In the genomic region with DNA sequence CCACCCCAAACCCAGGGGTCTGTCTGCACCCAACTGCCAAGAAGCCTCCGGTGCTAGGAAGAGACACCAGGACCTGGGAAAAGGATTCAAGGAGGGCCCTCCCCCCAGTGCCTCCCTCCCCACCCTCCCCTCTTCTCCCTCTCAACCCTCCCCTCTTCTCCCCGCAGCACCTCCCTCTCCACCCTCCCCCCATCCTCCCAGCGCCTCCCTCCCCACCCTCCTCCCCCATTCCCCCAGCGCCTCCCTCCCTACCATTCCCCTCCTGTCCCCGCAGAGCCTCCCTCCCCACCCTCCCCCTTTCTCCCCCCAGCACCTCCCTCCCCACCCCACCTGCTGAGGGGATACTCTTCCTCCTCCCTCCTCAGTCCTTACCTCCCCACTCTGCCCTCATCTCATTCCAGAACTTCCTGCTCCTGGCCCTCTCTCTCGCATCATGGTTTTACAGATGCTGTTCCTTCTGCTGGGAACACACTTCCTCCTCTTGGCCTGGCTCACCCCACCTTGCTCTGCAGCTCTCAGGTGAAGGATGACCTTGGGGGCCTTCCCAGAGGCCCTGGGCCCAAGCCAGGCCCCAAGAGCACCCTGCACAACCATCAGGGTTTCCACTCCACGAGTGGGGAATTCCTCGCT, we compare ENCODE assay signal across 13 cellular contexts. TPM values are rescaled to one million over a fixed set of nuclear protein-coding genes. Genes with fewer than 3 reads are reported as not detected.
DNase-seq lines count a peak whose midpoint lies in the region; ATAC-seq, FAIRE-seq and TF ChIP-seq lines count a peak whose summit lies in the region.
"Had no signal": no experiment of that assay in that cellular context is flagged by ENCODE, and none has a peak within 500 bp of the region (broad histone marks: within the 10 kb centered on the region; RNA-seq: fewer than 3 reads in every experiment).

No MANE protein-coding gene starts in this region.

- POLR2A ChIA-PET in HepG2 (lab: Yijun Ruan, JAX) (no interaction called here), PC-9 (lab: Charles Lee; ENCODE audit: unreplicated experiment) (interaction anchor here (0.5 kb wide), 2 partner anchors 34 to 1679 kb away, joined by 3 to 8 read pairs; no protein-coding TSS in a partner anchor)

- CTCF ChIA-PET in HepG2 (lab: Yijun Ruan, JAX; ENCODE audit: low intra/inter-chr PET ratio, low total read pairs): no interaction called here
- CTCF ChIA-PET in PC-9 (lab: Charles Lee): no interaction called here

- peaks cover 1 to 44% (median 23%) of the 10 kb centered on the region in 4 donors for H3K4me1 ChIP-seq in right lobe of liver
- peaks cover 58% of the 10 kb centered on the region for H3K4me1 ChIP-seq in HepG2 (ENCODE audit: insufficient read depth, low read length)
- peaks cover 53% of the 10 kb centered on the region for H3K4me1 ChIP-seq in PC-9 (replicated peaks; ENCODE audit: insufficient read depth)
- peaks cover 59 to 76% of the 10 kb centered on the region in 2 donors for H3K4me1 ChIP-seq in mucosa of rectum (ENCODE audit: control insufficient read depth in 2 of 2, insufficient read depth in 2 of 2, low read length in 2 of 2)

- FAIRE-seq in HepG2 (lab: Jason Lieb, UNC): no peak
- FAIRE-seq: RCC 7860 had no signal

- intact Hi-C loops in right lobe of liver (cut with DNase I) (no loop called here), HepG2 (cut with micrococcal nuclease; ENCODE audit: unreplicated experiment) (no loop called here), PC-9 (cut with micrococcal nuclease; ENCODE audit: unreplicated experiment) (loop anchor here (1.0 to 10.0 kb wide), 3 partner anchors 7 to 562 kb away; no protein-coding TSS in a partner anchor)

- peaks cover 38% of the 10 kb centered on the region for H3F3A ChIP-seq in PC-9 (ENCODE audit: insufficient read depth, low read depth)

- H2AFZ ChIP-seq in HepG2 (ENCODE audit: low read length): no peak overlapping the region
- no peak overlapping the region for H2AFZ ChIP-seq in PC-9

- no TSS peak for BruUV-seq in HepG2 (replicated peaks; lab: Mats Ljungman, UMichigan)
- no TSS peak for BruUV-seq in PC-9 (replicated peaks; lab: Mats Ljungman, UMichigan)

- no peaks in the 10 kb centered on the region for H3K9me2 ChIP-seq in PC-9 (ENCODE audit: insufficient read depth)

- no peak for DNase-seq in right lobe of liver
- DNase-seq in HepG2 (ENCODE audit: low spot score): no peak
- no peak for DNase-seq in PC-9
- DNase-seq in NCI-H524 treated with DMSO at 0.1 percent for 48 hours (lab: John Stamatoyannopoulos, UW): no peak
- no peak for DNase-seq in GM13976 (ENCODE audit: low spot score)
- no peak for DNase-seq in activated CD4-positive, alpha-beta T cell treated with anti-CD3 and anti-CD28 coated beads for 4 hours
- DNase-seq: activated naive CD4-positive, alpha-beta T cell treated with Interleukin-2 at 50 U/mL for 16 hours; nucleus accumbens; stimulated activated naive CD8-positive, alpha-beta T cell treated with anti-CD3 and anti-CD28 coated beads, Interleukin-15, Interleukin-2, amounts not matched to agents 100 U/mL and 50 U/mL, for 24 hours had no signal

- no peak for TF ChIP-seq EP300 in HepG2 (IDR thresholded peaks at IDR 0.05; ENCODE audit: low read depth in 2 of 2, low read length in 2 of 2)
- TF ChIP-seq EP300 in HepG2 (CRISPR knock-in tag; IDR thresholded peaks at IDR 0.05; ENCODE audit: borderline replicate concordance): no peak

- no peak for TF ChIP-seq CTCF in right lobe of liver (IDR thresholded peaks at IDR 0.05)
- TF ChIP-seq CTCF in HepG2 (CRISPR knock-in tag; IDR thresholded peaks at IDR 0.05): no peak
- no peak for TF ChIP-seq CTCF in PC-9 (conservative IDR thresholded peaks at IDR 0.05)
- TF ChIP-seq CTCF in GM13976 (IDR thresholded peaks at IDR 0.05; ENCODE audit: borderline replicate concordance, control extremely low read depth, extremely low read depth, insufficient read depth, missing control alignments): no peak

- H3K4me3 ChIP-seq in right lobe of liver (no peak overlapping the region), HepG2 (replicated peaks in 1 of 3; ENCODE audit: insufficient read depth in 1 of 3, low read depth in 2 of 3, low read length in 3 of 3) (no peak overlapping the region), PC-9 (no peak overlapping the region), mucosa of rectum (ENCODE audit: low read length in 2 of 2) (no peak overlapping the region)

- H3K79me2 ChIP-seq in HepG2 (ENCODE audit: insufficient read depth, low read length) (peaks cover 11% of the 10 kb centered on the region), PC-9 (ENCODE audit: low read depth) (peaks cover 9% of the 10 kb centered on the region)

- no peak for TF ChIP-seq RAD21 in HepG2 (CRISPR knock-in tag; IDR thresholded peaks at IDR 0.05)

- H3K36me3 ChIP-seq in right lobe of liver (no peaks in the 10 kb centered on the region), HepG2 (replicated peaks in 1 of 2; ENCODE audit: control insufficient read depth in 1 of 2, insufficient read depth in 2 of 2, low read length in 2 of 2) (peaks cover 0 to 1% of the 10 kb centered on the region in 2 experiments; a peak in 4 of 5 replicates), PC-9 (ENCODE audit: low read depth) (no peaks in the 10 kb centered on the region), mucosa of rectum (ENCODE audit: control insufficient read depth in 2 of 2, insufficient read depth in 2 of 2, low read length in 2 of 2) (no peaks in the 10 kb centered on the region)

- H3K9me3 ChIP-seq in right lobe of liver: no peaks in the 10 kb centered on the region
- no peaks in the 10 kb centered on the region for H3K9me3 ChIP-seq in HepG2 (ENCODE audit: low read length)
- H3K9me3 ChIP-seq in PC-9 (ENCODE audit: insufficient read depth, low read depth): no peaks in the 10 kb centered on the region
- H3K9me3 ChIP-seq in mucosa of rectum (ENCODE audit: control insufficient read depth in 2 of 2, low read length in 2 of 2): no peaks in the 10 kb centered on the region

- H3K27me3 ChIP-seq in right lobe of liver: no peaks in the 10 kb centered on the region
- no peaks in the 10 kb centered on the region; a peak in 1 of 5 replicates for H3K27me3 ChIP-seq in HepG2 (ENCODE audit: control insufficient read depth in 1 of 2, insufficient read depth in 2 of 2, low read length in 2 of 2)
- H3K27me3 ChIP-seq in PC-9 (ENCODE audit: insufficient read depth, low read depth): no peaks in the 10 kb centered on the region
- H3K27me3 ChIP-seq in mucosa of rectum (ENCODE audit: control insufficient read depth in 2 of 2, insufficient read depth in 2 of 2, low read length in 2 of 2): no peaks in the 10 kb centered on the region

- in situ Hi-C loops in HepG2 (cut with HindIII; ENCODE audit: extremely low pct_ligation_motif_present, low pct_unique_long_range_greater_than_20kb): no loop called here
- in situ Hi-C loops in GM13976 (cut with MboI; ENCODE audit: low sequenced_read_pairs, unreplicated experiment): no loop called here

- ATAC-seq in right lobe of liver (no peak), HepG2 (no peak), HG02678 (IDR thresholded peaks at IDR 0.05; ENCODE audit: unreplicated experiment) (no peak)
- ATAC-seq: stimulated activated naive CD8-positive, alpha-beta T cell treated with anti-CD3 and anti-CD28 coated beads, Interleukin-15, Interleukin-2, amounts not matched to agents 100 U/mL and 50 U/mL, for 24 hours had no signal

- no peaks in the 10 kb centered on the region for H4K20me1 ChIP-seq in HepG2 (ENCODE audit: insufficient read depth, low read length)
- no peaks in the 10 kb centered on the region for H4K20me1 ChIP-seq in PC-9 (ENCODE audit: insufficient read depth)

- TF ChIP-seq POLR2A in right lobe of liver (IDR thresholded peaks at IDR 0.05) (no peak), HepG2 (IDR thresholded peaks at IDR 0.05; ENCODE audit: insufficient read depth in 1 of 2, low read depth in 2 of 2, low read length in 2 of 2) (no peak)

- 48% methylated on average over 6 of the region's 8 CpGs for WGBS in right lobe of liver (ENCODE audit: insufficient coverage, low coverage, low lambda C conversion rate, missing lambda C conversion rate)
- WGBS in HepG2 (ENCODE audit: low lambda C conversion rate): 90% methylated on average over 7 of the region's 8 CpGs

- H3K4me2 ChIP-seq in HepG2 (ENCODE audit: low read depth, low read length): no peak overlapping the region
- H3K4me2 ChIP-seq in PC-9: peak overlapping the region; percentile 42; the same call in 1 of the 2 replicates

- H3K9ac ChIP-seq in HepG2 (ENCODE audit: insufficient read depth, low read depth, low read length) (no peak overlapping the region), mucosa of rectum (ENCODE audit: low read depth in 1 of 2, low read length in 2 of 2) (peak overlapping the region in 1 of 2 donors; percentile 61)

- peak overlapping the region in 2 of 3 donors; percentile 86 to 96 for H3K27ac ChIP-seq in right lobe of liver
- no peak overlapping the region for H3K27ac ChIP-seq in HepG2 (ENCODE audit: extremely low read length, insufficient read depth, low read length)
- no peak overlapping the region for H3K27ac ChIP-seq in PC-9
- H3K27ac ChIP-seq in mucosa of rectum (ENCODE audit: low read depth in 2 of 2, low read length in 2 of 2): peak overlapping the region; percentile 87 to 90

RNA-seq across cellular contexts. Expression of gene NTHL1, which starts 4.9 kb away (rescaled TPM):
- total RNA-seq in right lobe of liver (100 to 1,000 TPM in 1 of 6 experiments, 10 to 100 TPM in 5; 12.0 to 127 (median 42.6) TPM), HepG2 (2016; rRNA removed; fragmentation: Illumina TruSeq; extraction: Trizol) (64.8 and 64.9 TPM in 2 replicates), PC-9 (2021) (47.3 and 66.6 TPM in 2 replicates)
- 24.9 and 26.2 TPM in 2 replicates for total RNA-seq in HepG2 (2016; cell fraction: cytosol; rRNA removed; fragmentation: Illumina TruSeq; extraction: Trizol; ENCODE audit: low read depth)
- total RNA-seq in HepG2 (2016; cell fraction: insoluble cytoplasmic fraction; rRNA removed; fragmentation: Illumina TruSeq; extraction: Trizol): 69.4 and 70.6 TPM in 2 replicates
- 25.2 and 29.9 TPM in 2 replicates for total RNA-seq in HepG2 (2016; cell fraction: membrane; rRNA removed; fragmentation: Illumina TruSeq; extraction: Trizol)
- 22.8 and 26.0 TPM in 2 replicates for total RNA-seq in HepG2 (2016; cell fraction: nucleus; rRNA removed; fragmentation: Illumina TruSeq; extraction: Trizol)
- polyA plus RNA-seq in HepG2 (2011; rRNA removed): 47.5 and 55.6 TPM in 2 replicates
- 63.4 and 112 TPM in 2 replicates for polyA plus RNA-seq in HepG2 (2011; cell fraction: cytosol; rRNA removed)
- 61.1 and 66.7 TPM in 2 replicates for polyA plus RNA-seq in HepG2 (2011; cell fraction: nucleus; rRNA removed)
- 19.7 and 24.2 TPM in 2 replicates for polyA plus RNA-seq in HepG2 (2012)
- 12.4 and 13.2 TPM in 2 replicates for polyA plus RNA-seq in HepG2 (2016; cell fraction: cytosol; fragmentation: Illumina TruSeq; extraction: Trizol; ENCODE audit: low read depth)
- polyA plus RNA-seq in HepG2 (2016; cell fraction: insoluble cytoplasmic fraction; fragmentation: Illumina TruSeq; extraction: Trizol; ENCODE audit: low read depth): 43.0 and 46.2 TPM in 2 replicates
- 15.6 and 17.1 TPM in 2 replicates for polyA plus RNA-seq in HepG2 (2016; cell fraction: membrane; fragmentation: Illumina TruSeq; extraction: Trizol; ENCODE audit: low read depth)
- polyA plus RNA-seq in HepG2 (2016; cell fraction: nucleus; fragmentation: Illumina TruSeq; extraction: Trizol; ENCODE audit: insufficient read depth, low read depth): 42.8 and 44.9 TPM in 2 replicates
- 25.8 and 50.8 TPM in 2 replicates for polyA minus RNA-seq in HepG2 (2011; rRNA and poly(A)+ RNA removed; ENCODE audit: low replicate concordance)
- polyA minus RNA-seq in HepG2 (2011; cell fraction: cytosol; rRNA and poly(A)+ RNA removed): 24.2 and 32.7 TPM in 2 replicates
- polyA minus RNA-seq in HepG2 (2011; cell fraction: nucleus; rRNA and poly(A)+ RNA removed): 9.3 and 11.6 TPM in 2 replicates

RNA-seq across cellular contexts. Expression of gene TSC2, which starts 5.0 kb away (rescaled TPM):
- total RNA-seq in right lobe of liver (100 to 1,000 TPM in 1 of 6 experiments, 10 to 100 TPM in 5; 25.7 to 124 (median 59.4) TPM), HepG2 (2016; rRNA removed; fragmentation: Illumina TruSeq; extraction: Trizol) (10.3 and 19.6 TPM in 2 replicates), PC-9 (2021) (166 and 170 TPM in 2 replicates)
- total RNA-seq in HepG2 (2016; cell fraction: cytosol; rRNA removed; fragmentation: Illumina TruSeq; extraction: Trizol; ENCODE audit: low read depth): 13.6 and 17.2 TPM in 2 replicates
- 7.7 and 19.6 TPM in 2 replicates for total RNA-seq in HepG2 (2016; cell fraction: insoluble cytoplasmic fraction; rRNA removed; fragmentation: Illumina TruSeq; extraction: Trizol)
- 13.2 and 13.3 TPM in 2 replicates for total RNA-seq in HepG2 (2016; cell fraction: membrane; rRNA removed; fragmentation: Illumina TruSeq; extraction: Trizol)
- 21.2 and 34.7 TPM in 2 replicates for total RNA-seq in HepG2 (2016; cell fraction: nucleus; rRNA removed; fragmentation: Illumina TruSeq; extraction: Trizol)
- polyA plus RNA-seq in HepG2 (2011; rRNA removed): 40.4 and 44.6 TPM in 2 replicates
- 13.0 and 19.7 TPM in 2 replicates for polyA plus RNA-seq in HepG2 (2011; cell fraction: cytosol; rRNA removed)
- 352 and 473 TPM in 2 replicates for polyA plus RNA-seq in HepG2 (2011; cell fraction: nucleus; rRNA removed)
- 50.1 and 57.0 TPM in 2 replicates for polyA plus RNA-seq in HepG2 (2012)
- polyA plus RNA-seq in HepG2 (2016; cell fraction: cytosol; fragmentation: Illumina TruSeq; extraction: Trizol; ENCODE audit: low read depth): 2.9 and 4.1 TPM in 2 replicates
- polyA plus RNA-seq in HepG2 (2016; cell fraction: insoluble cytoplasmic fraction; fragmentation: Illumina TruSeq; extraction: Trizol; ENCODE audit: low read depth): 13.2 and 17.7 TPM in 2 replicates
- 5.4 and 5.7 TPM in 2 replicates for polyA plus RNA-seq in HepG2 (2016; cell fraction: membrane; fragmentation: Illumina TruSeq; extraction: Trizol; ENCODE audit: low read depth)
- 82.5 and 84.9 TPM in 2 replicates for polyA plus RNA-seq in HepG2 (2016; cell fraction: nucleus; fragmentation: Illumina TruSeq; extraction: Trizol; ENCODE audit: insufficient read depth, low read depth)
- 69.9 and 84.9 TPM in 2 replicates for polyA minus RNA-seq in HepG2 (2011; rRNA and poly(A)+ RNA removed; ENCODE audit: low replicate concordance)
- polyA minus RNA-seq in HepG2 (2011; cell fraction: cytosol; rRNA and poly(A)+ RNA removed): 25.5 and 36.2 TPM in 2 replicates
- 59.4 and 61.0 TPM in 2 replicates for polyA minus RNA-seq in HepG2 (2011; cell fraction: nucleus; rRNA and poly(A)+ RNA removed)

RNA-seq across cellular contexts. Expression of gene NHERF2, which starts 16.1 kb away (rescaled TPM):
- total RNA-seq in right lobe of liver (100 to 1,000 TPM; 129 to 284 (median 186) TPM), HepG2 (2016; rRNA removed; fragmentation: Illumina TruSeq; extraction: Trizol) (15.8 and 23.7 TPM in 2 replicates), PC-9 (2021) (104 and 144 TPM in 2 replicates)
- total RNA-seq in HepG2 (2016; cell fraction: cytosol; rRNA removed; fragmentation: Illumina TruSeq; extraction: Trizol; ENCODE audit: low read depth): 17.2 and 21.7 TPM in 2 replicates
- total RNA-seq in HepG2 (2016; cell fraction: insoluble cytoplasmic fraction; rRNA removed; fragmentation: Illumina TruSeq; extraction: Trizol): 14.8 and 26.0 TPM in 2 replicates
- total RNA-seq in HepG2 (2016; cell fraction: membrane; rRNA removed; fragmentation: Illumina TruSeq; extraction: Trizol): 42.5 and 44.6 TPM in 2 replicates
- total RNA-seq in HepG2 (2016; cell fraction: nucleus; rRNA removed; fragmentation: Illumina TruSeq; extraction: Trizol): 14.4 and 15.0 TPM in 2 replicates
- polyA plus RNA-seq in HepG2 (2011; rRNA removed): 39.3 and 47.2 TPM in 2 replicates
- 28.8 and 54.4 TPM in 2 replicates for polyA plus RNA-seq in HepG2 (2011; cell fraction: cytosol; rRNA removed)
- 94.7 and 105 TPM in 2 replicates for polyA plus RNA-seq in HepG2 (2011; cell fraction: nucleus; rRNA removed)
- polyA plus RNA-seq in HepG2 (2012): 25.8 and 38.7 TPM in 2 replicates
- polyA plus RNA-seq in HepG2 (2016; cell fraction: cytosol; fragmentation: Illumina TruSeq; extraction: Trizol; ENCODE audit: low read depth): 54.0 and 63.1 TPM in 2 replicates
- 37.8 and 52.2 TPM in 2 replicates for polyA plus RNA-seq in HepG2 (2016; cell fraction: insoluble cytoplasmic fraction; fragmentation: Illumina TruSeq; extraction: Trizol; ENCODE audit: low read depth)
- polyA plus RNA-seq in HepG2 (2016; cell fraction: membrane; fragmentation: Illumina TruSeq; extraction: Trizol; ENCODE audit: low read depth): 72.6 and 84.9 TPM in 2 replicates
- 53.4 and 59.6 TPM in 2 replicates for polyA plus RNA-seq in HepG2 (2016; cell fraction: nucleus; fragmentation: Illumina TruSeq; extraction: Trizol; ENCODE audit: insufficient read depth, low read depth)
- 6.8 and 36.4 TPM in 2 replicates for polyA minus RNA-seq in HepG2 (2011; rRNA and poly(A)+ RNA removed; ENCODE audit: low replicate concordance)
- 24.4 and 28.2 TPM in 2 replicates for polyA minus RNA-seq in HepG2 (2011; cell fraction: cytosol; rRNA and poly(A)+ RNA removed)
- polyA minus RNA-seq in HepG2 (2011; cell fraction: nucleus; rRNA and poly(A)+ RNA removed): 13.3 and 13.8 TPM in 2 replicates

RNA-seq across cellular contexts. Expression of gene NPW, which starts 23.2 kb away (rescaled TPM):
- total RNA-seq in right lobe of liver (10 to 100 TPM in 2 of 6 experiments, 1 to 10 TPM in 4; 2.7 to 12.3 (median 8.2) TPM), HepG2 (2016; rRNA removed; fragmentation: Illumina TruSeq; extraction: Trizol) (0.97 TPM in 1 of 2 replicates, not detected in the other), PC-9 (2021) (4.0 and 8.1 TPM in 2 replicates)
- 1.1 and 2.6 TPM in 2 replicates for total RNA-seq in HepG2 (2016; cell fraction: cytosol; rRNA removed; fragmentation: Illumina TruSeq; extraction: Trizol; ENCODE audit: low read depth)
- 0.87 TPM in 1 of 2 replicates, not detected in the other for total RNA-seq in HepG2 (2016; cell fraction: insoluble cytoplasmic fraction; rRNA removed; fragmentation: Illumina TruSeq; extraction: Trizol)
- 0.71 and 0.79 TPM in 2 replicates for total RNA-seq in HepG2 (2016; cell fraction: membrane; rRNA removed; fragmentation: Illumina TruSeq; extraction: Trizol)
- not detected in 2 replicates for total RNA-seq in HepG2 (2016; cell fraction: nucleus; rRNA removed; fragmentation: Illumina TruSeq; extraction: Trizol)
- 0.24 and 0.25 TPM in 2 replicates for polyA plus RNA-seq in HepG2 (2011; rRNA removed)
- 0.50 and 0.85 TPM in 2 replicates for polyA plus RNA-seq in HepG2 (2011; cell fraction: cytosol; rRNA removed)
- 1.1 and 1.2 TPM in 2 replicates for polyA plus RNA-seq in HepG2 (2011; cell fraction: nucleus; rRNA removed)
- 0.82 and 1.4 TPM in 2 replicates for polyA plus RNA-seq in HepG2 (2012)
- 0.87 and 1.2 TPM in 2 replicates for polyA plus RNA-seq in HepG2 (2016; cell fraction: cytosol; fragmentation: Illumina TruSeq; extraction: Trizol; ENCODE audit: low read depth)
- 0.61 and 0.63 TPM in 2 replicates for polyA plus RNA-seq in HepG2 (2016; cell fraction: insoluble cytoplasmic fraction; fragmentation: Illumina TruSeq; extraction: Trizol; ENCODE audit: low read depth)
- 0.42 and 0.81 TPM in 2 replicates for polyA plus RNA-seq in HepG2 (2016; cell fraction: membrane; fragmentation: Illumina TruSeq; extraction: Trizol; ENCODE audit: low read depth)
- 0.85 and 2.0 TPM in 2 replicates for polyA plus RNA-seq in HepG2 (2016; cell fraction: nucleus; fragmentation: Illumina TruSeq; extraction: Trizol; ENCODE audit: insufficient read depth, low read depth)
- polyA minus RNA-seq in HepG2 (2011; rRNA and poly(A)+ RNA removed; ENCODE audit: low replicate concordance): 0.21 TPM in 1 of 2 replicates, not detected in the other
- 3.4 TPM in 1 of 2 replicates, not detected in the other for polyA minus RNA-seq in HepG2 (2011; cell fraction: cytosol; rRNA and poly(A)+ RNA removed)
- 0.50 TPM in 1 of 2 replicates, not detected in the other for polyA minus RNA-seq in HepG2 (2011; cell fraction: nucleus; rRNA and poly(A)+ RNA removed)
- total RNA-seq: skeletal muscle tissue had no signal

RNA-seq across cellular contexts. Expression of gene ZNF598, which starts 33.2 kb away (rescaled TPM):
- 10 to 100 TPM; 21.6 to 46.4 (median 25.0) TPM for total RNA-seq in right lobe of liver
- 9.5 and 13.5 TPM in 2 replicates for total RNA-seq in HepG2 (2016; rRNA removed; fragmentation: Illumina TruSeq; extraction: Trizol)
- 7.8 and 8.6 TPM in 2 replicates for total RNA-seq in HepG2 (2016; cell fraction: cytosol; rRNA removed; fragmentation: Illumina TruSeq; extraction: Trizol; ENCODE audit: low read depth)
- 6.1 and 14.0 TPM in 2 replicates for total RNA-seq in HepG2 (2016; cell fraction: insoluble cytoplasmic fraction; rRNA removed; fragmentation: Illumina TruSeq; extraction: Trizol)
- total RNA-seq in HepG2 (2016; cell fraction: membrane; rRNA removed; fragmentation: Illumina TruSeq; extraction: Trizol): 8.0 and 9.4 TPM in 2 replicates
- 15.2 and 16.0 TPM in 2 replicates for total RNA-seq in HepG2 (2016; cell fraction: nucleus; rRNA removed; fragmentation: Illumina TruSeq; extraction: Trizol)
- polyA plus RNA-seq in HepG2 (2011; rRNA removed): 14.2 and 17.6 TPM in 2 replicates
- polyA plus RNA-seq in HepG2 (2011; cell fraction: cytosol; rRNA removed): 10.9 and 19.8 TPM in 2 replicates
- 80.6 and 103 TPM in 2 replicates for polyA plus RNA-seq in HepG2 (2011; cell fraction: nucleus; rRNA removed)
- 6.9 and 11.3 TPM in 2 replicates for polyA plus RNA-seq in HepG2 (2012)
- 4.2 and 5.0 TPM in 2 replicates for polyA plus RNA-seq in HepG2 (2016; cell fraction: cytosol; fragmentation: Illumina TruSeq; extraction: Trizol; ENCODE audit: low read depth)
- polyA plus RNA-seq in HepG2 (2016; cell fraction: insoluble cytoplasmic fraction; fragmentation: Illumina TruSeq; extraction: Trizol; ENCODE audit: low read depth): 14.5 and 15.5 TPM in 2 replicates
- polyA plus RNA-seq in HepG2 (2016; cell fraction: membrane; fragmentation: Illumina TruSeq; extraction: Trizol; ENCODE audit: low read depth): 8.5 and 11.6 TPM in 2 replicates
- polyA plus RNA-seq in HepG2 (2016; cell fraction: nucleus; fragmentation: Illumina TruSeq; extraction: Trizol; ENCODE audit: insufficient read depth, low read depth): 58.7 and 59.3 TPM in 2 replicates
- polyA minus RNA-seq in HepG2 (2011; rRNA and poly(A)+ RNA removed; ENCODE audit: low replicate concordance): 25.2 and 28.9 TPM in 2 replicates
- polyA minus RNA-seq in HepG2 (2011; cell fraction: cytosol; rRNA and poly(A)+ RNA removed): 12.5 and 18.7 TPM in 2 replicates
- 12.6 and 18.4 TPM in 2 replicates for polyA minus RNA-seq in HepG2 (2011; cell fraction: nucleus; rRNA and poly(A)+ RNA removed)
- total RNA-seq in PC-9 (2021): 68.4 and 72.5 TPM in 2 replicates

Comparison
In these comparisons a context has a peak if more than half of its experiments do, and no peak if none do; other contexts are left out.
1. H3K27ac ChIP-seq: peak in right lobe of liver (2 of 3) and mucosa of rectum (2 of 2); none in HepG2 (single experiment) and PC-9 (single experiment).